1 cellular context compared by ENCODE assay signal in genomic region chr9:6788175-6789016, GRCh38.
TF ChIP-seq lines count a peak whose summit lies in the region.

No MANE protein-coding gene starts in this region.

TF ChIP-seq in HepG2, 621 proteins besides CTCF, POLR2A, EP300 and RAD21 (continued from another document and continues in another):
- no peak for TF ChIP-seq ZNF44 (CRISPR knock-in tag; IDR thresholded peaks at IDR 0.05)
- TF ChIP-seq ZNF563 (CRISPR knock-in tag; IDR thresholded peaks at IDR 0.05) = no peak
- no peak for TF ChIP-seq RFXAP (CRISPR knock-in tag; IDR thresholded peaks at IDR 0.05; ENCODE audit: borderline replicate concordance)
- no peak for TF ChIP-seq SP1 (IDR thresholded peaks at IDR 0.05)
- no peak for TF ChIP-seq SP1 (CRISPR knock-in tag; IDR thresholded peaks at IDR 0.05)
- TF ChIP-seq RFX1 (IDR thresholded peaks at IDR 0.05) = no peak
- TF ChIP-seq, protein P1, sequence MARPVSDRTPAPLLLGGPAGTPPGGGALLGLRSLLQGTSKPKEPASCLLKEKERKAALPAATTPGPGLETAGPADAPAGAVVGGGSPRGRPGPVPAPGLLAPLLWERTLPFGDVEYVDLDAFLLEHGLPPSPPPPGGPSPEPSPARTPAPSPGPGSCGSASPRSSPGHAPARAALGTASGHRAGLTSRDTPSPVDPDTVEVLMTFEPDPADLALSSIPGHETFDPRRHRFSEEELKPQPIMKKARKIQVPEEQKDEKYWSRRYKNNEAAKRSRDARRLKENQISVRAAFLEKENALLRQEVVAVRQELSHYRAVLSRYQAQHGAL (CRISPR knock-in tag; IDR thresholded peaks at IDR 0.05; ENCODE audit: not compliant biosample characterization) = no peak
- TF ChIP-seq U2AF2 (IDR thresholded peaks at IDR 0.05; ENCODE audit: low read depth, low read length) = no peak
- TF ChIP-seq ZNF256 (CRISPR knock-in tag; conservative IDR thresholded peaks at IDR 0.05) = no peak
- no peak for TF ChIP-seq ZFP36L2 (CRISPR knock-in tag; IDR thresholded peaks at IDR 0.05)
- no peak for TF ChIP-seq ZBTB21 (CRISPR knock-in tag; IDR thresholded peaks at IDR 0.05)
- TF ChIP-seq ZNF670 (CRISPR knock-in tag; IDR thresholded peaks at IDR 0.05; ENCODE audit: borderline replicate concordance) = no peak; the same call in 1 of the 2 replicates
- no peak for TF ChIP-seq KLF11 (CRISPR knock-in tag; IDR thresholded peaks at IDR 0.05)
- TF ChIP-seq EHMT2 (IDR thresholded peaks at IDR 0.05; ENCODE audit: borderline replicate concordance, low read depth, low read length) = no peak; the same call in 1 of the 2 replicates
- no peak for TF ChIP-seq SUZ12 (IDR thresholded peaks at IDR 0.05; ENCODE audit: low read depth, low read length)
- TF ChIP-seq ZNF430 (CRISPR knock-in tag; IDR thresholded peaks at IDR 0.05) = no peak
- no peak for TF ChIP-seq ZBTB42 (CRISPR knock-in tag; IDR thresholded peaks at IDR 0.05)
- TF ChIP-seq ZBTB26 (CRISPR knock-in tag; IDR thresholded peaks at IDR 0.05; ENCODE audit: borderline replicate concordance) = no peak
- TF ChIP-seq ZNF652 (CRISPR knock-in tag; IDR thresholded peaks at IDR 0.05; ENCODE audit: borderline replicate concordance, low read depth) = 0 out of 2 replicates have a peak, but pooled peaks have one; percentile 8
- TF ChIP-seq HES4 (CRISPR knock-in tag; IDR thresholded peaks at IDR 0.05; ENCODE audit: borderline replicate concordance) = no peak
- TF ChIP-seq ZSCAN30 (CRISPR knock-in tag; IDR thresholded peaks at IDR 0.05) = no peak
- no peak for TF ChIP-seq ZNF564 (CRISPR knock-in tag; IDR thresholded peaks at IDR 0.05)
- no peak for TF ChIP-seq ZNF460 (CRISPR knock-in tag; IDR thresholded peaks at IDR 0.05; ENCODE audit: borderline replicate concordance)
- no peak for TF ChIP-seq RFX3 (CRISPR knock-in tag; IDR thresholded peaks at IDR 0.05)
- peak; percentile 41; the same call in 1 of the 2 replicates for TF ChIP-seq TFE3 (CRISPR knock-in tag; IDR thresholded peaks at IDR 0.05)
- TF ChIP-seq, protein P2, sequence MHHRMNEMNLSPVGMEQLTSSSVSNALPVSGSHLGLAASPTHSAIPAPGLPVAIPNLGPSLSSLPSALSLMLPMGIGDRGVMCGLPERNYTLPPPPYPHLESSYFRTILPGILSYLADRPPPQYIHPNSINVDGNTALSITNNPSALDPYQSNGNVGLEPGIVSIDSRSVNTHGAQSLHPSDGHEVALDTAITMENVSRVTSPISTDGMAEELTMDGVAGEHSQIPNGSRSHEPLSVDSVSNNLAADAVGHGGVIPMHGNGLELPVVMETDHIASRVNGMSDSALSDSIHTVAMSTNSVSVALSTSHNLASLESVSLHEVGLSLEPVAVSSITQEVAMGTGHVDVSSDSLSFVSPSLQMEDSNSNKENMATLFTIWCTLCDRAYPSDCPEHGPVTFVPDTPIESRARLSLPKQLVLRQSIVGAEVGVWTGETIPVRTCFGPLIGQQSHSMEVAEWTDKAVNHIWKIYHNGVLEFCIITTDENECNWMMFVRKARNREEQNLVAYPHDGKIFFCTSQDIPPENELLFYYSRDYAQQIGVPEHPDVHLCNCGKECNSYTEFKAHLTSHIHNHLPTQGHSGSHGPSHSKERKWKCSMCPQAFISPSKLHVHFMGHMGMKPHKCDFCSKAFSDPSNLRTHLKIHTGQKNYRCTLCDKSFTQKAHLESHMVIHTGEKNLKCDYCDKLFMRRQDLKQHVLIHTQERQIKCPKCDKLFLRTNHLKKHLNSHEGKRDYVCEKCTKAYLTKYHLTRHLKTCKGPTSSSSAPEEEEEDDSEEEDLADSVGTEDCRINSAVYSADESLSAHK (CRISPR knock-in tag; IDR thresholded peaks at IDR 0.05; ENCODE audit: borderline replicate concordance) = no peak
- TF ChIP-seq SKI (IDR thresholded peaks at IDR 0.05; ENCODE audit: partially characterized antibody) = no peak
- TF ChIP-seq, protein P3, sequence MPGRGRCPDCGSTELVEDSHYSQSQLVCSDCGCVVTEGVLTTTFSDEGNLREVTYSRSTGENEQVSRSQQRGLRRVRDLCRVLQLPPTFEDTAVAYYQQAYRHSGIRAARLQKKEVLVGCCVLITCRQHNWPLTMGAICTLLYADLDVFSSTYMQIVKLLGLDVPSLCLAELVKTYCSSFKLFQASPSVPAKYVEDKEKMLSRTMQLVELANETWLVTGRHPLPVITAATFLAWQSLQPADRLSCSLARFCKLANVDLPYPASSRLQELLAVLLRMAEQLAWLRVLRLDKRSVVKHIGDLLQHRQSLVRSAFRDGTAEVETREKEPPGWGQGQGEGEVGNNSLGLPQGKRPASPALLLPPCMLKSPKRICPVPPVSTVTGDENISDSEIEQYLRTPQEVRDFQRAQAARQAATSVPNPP (CRISPR knock-in tag; IDR thresholded peaks at IDR 0.05) = no peak
- TF ChIP-seq ZNF556 (CRISPR knock-in tag; IDR thresholded peaks at IDR 0.05; ENCODE audit: borderline replicate concordance) = peak; percentile 73; the same call in 1 of the 2 replicates
- no peak for TF ChIP-seq ZNF235 (CRISPR knock-in tag; IDR thresholded peaks at IDR 0.05; ENCODE audit: borderline replicate concordance)
- TF ChIP-seq SALL1 (CRISPR knock-in tag; IDR thresholded peaks at IDR 0.05) = no peak; the same call in none of the 2 replicates
- TF ChIP-seq ZNF296 (CRISPR knock-in tag; conservative IDR thresholded peaks at IDR 0.05) = no peak
- TF ChIP-seq ZNF883 (CRISPR knock-in tag; IDR thresholded peaks at IDR 0.05; ENCODE audit: not compliant biosample characterization) = no peak
- TF ChIP-seq SOX6 (IDR thresholded peaks at IDR 0.05) = no peak
- peak; percentile 81 for TF ChIP-seq SOX6 (CRISPR knock-in tag; IDR thresholded peaks at IDR 0.05)
- TF ChIP-seq HNRNPLL (IDR thresholded peaks at IDR 0.05; ENCODE audit: low read depth, low read length, poor library complexity, severe bottlenecking) = no peak
- TF ChIP-seq STAT5B (CRISPR knock-in tag; IDR thresholded peaks at IDR 0.05) = no peak
- TF ChIP-seq ATAD3A (CRISPR knock-in tag; IDR thresholded peaks at IDR 0.05) = no peak
- TF ChIP-seq ZNF7 (CRISPR knock-in tag; IDR thresholded peaks at IDR 0.05) = no peak
- TF ChIP-seq, protein P4, sequence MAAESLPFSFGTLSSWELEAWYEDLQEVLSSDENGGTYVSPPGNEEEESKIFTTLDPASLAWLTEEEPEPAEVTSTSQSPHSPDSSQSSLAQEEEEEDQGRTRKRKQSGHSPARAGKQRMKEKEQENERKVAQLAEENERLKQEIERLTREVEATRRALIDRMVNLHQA (CRISPR knock-in tag; IDR thresholded peaks at IDR 0.05) = no peak
- TF ChIP-seq, protein P5, sequence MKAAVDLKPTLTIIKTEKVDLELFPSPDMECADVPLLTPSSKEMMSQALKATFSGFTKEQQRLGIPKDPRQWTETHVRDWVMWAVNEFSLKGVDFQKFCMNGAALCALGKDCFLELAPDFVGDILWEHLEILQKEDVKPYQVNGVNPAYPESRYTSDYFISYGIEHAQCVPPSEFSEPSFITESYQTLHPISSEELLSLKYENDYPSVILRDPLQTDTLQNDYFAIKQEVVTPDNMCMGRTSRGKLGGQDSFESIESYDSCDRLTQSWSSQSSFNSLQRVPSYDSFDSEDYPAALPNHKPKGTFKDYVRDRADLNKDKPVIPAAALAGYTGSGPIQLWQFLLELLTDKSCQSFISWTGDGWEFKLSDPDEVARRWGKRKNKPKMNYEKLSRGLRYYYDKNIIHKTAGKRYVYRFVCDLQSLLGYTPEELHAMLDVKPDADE (CRISPR knock-in tag; IDR thresholded peaks at IDR 0.05) = no peak
- 0 out of 2 replicates have a peak, but pooled peaks have one; percentile 12 for TF ChIP-seq MTA1 (CRISPR knock-in tag; IDR thresholded peaks at IDR 0.05; ENCODE audit: borderline replicate concordance)
- TF ChIP-seq BRCA1 (CRISPR knock-in tag; IDR thresholded peaks at IDR 0.05) = no peak
- TF ChIP-seq ZNF558 (CRISPR knock-in tag; IDR thresholded peaks at IDR 0.05; ENCODE audit: borderline replicate concordance) = no peak
- TF ChIP-seq, protein P6, sequence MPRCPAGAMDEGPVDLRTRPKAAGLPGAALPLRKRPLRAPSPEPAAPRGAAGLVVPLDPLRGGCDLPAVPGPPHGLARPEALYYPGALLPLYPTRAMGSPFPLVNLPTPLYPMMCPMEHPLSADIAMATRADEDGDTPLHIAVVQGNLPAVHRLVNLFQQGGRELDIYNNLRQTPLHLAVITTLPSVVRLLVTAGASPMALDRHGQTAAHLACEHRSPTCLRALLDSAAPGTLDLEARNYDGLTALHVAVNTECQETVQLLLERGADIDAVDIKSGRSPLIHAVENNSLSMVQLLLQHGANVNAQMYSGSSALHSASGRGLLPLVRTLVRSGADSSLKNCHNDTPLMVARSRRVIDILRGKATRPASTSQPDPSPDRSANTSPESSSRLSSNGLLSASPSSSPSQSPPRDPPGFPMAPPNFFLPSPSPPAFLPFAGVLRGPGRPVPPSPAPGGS (CRISPR knock-in tag; IDR thresholded peaks at IDR 0.05) = no peak
- TF ChIP-seq PCBP2 (optimal IDR thresholded peaks at IDR 0.05; ENCODE audit: low read depth, low read length, poor library complexity, severe bottlenecking) = no peak
- TF ChIP-seq ZNF124 (CRISPR knock-in tag; IDR thresholded peaks at IDR 0.05) = 0 out of 2 replicates have a peak, but pooled peaks have one; percentile 48
- no peak for TF ChIP-seq HDAC6 (IDR thresholded peaks at IDR 0.05; ENCODE audit: low read depth, low read length)
- TF ChIP-seq PBX3 (CRISPR knock-in tag; IDR thresholded peaks at IDR 0.05; ENCODE audit: borderline replicate concordance) = no peak
- no peak for TF ChIP-seq KLF12 (CRISPR knock-in tag; IDR thresholded peaks at IDR 0.05; ENCODE audit: borderline replicate concordance)
- TF ChIP-seq, protein P7, sequence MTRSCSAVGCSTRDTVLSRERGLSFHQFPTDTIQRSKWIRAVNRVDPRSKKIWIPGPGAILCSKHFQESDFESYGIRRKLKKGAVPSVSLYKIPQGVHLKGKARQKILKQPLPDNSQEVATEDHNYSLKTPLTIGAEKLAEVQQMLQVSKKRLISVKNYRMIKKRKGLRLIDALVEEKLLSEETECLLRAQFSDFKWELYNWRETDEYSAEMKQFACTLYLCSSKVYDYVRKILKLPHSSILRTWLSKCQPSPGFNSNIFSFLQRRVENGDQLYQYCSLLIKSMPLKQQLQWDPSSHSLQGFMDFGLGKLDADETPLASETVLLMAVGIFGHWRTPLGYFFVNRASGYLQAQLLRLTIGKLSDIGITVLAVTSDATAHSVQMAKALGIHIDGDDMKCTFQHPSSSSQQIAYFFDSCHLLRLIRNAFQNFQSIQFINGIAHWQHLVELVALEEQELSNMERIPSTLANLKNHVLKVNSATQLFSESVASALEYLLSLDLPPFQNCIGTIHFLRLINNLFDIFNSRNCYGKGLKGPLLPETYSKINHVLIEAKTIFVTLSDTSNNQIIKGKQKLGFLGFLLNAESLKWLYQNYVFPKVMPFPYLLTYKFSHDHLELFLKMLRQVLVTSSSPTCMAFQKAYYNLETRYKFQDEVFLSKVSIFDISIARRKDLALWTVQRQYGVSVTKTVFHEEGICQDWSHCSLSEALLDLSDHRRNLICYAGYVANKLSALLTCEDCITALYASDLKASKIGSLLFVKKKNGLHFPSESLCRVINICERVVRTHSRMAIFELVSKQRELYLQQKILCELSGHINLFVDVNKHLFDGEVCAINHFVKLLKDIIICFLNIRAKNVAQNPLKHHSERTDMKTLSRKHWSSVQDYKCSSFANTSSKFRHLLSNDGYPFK (CRISPR knock-in tag; IDR thresholded peaks at IDR 0.05; ENCODE audit: borderline replicate concordance) = peak; percentile 29; the same call in 1 of the 2 replicates
- no peak for TF ChIP-seq BRD4 (CRISPR knock-in tag; IDR thresholded peaks at IDR 0.05)
- no peak for TF ChIP-seq PCBP1 (IDR thresholded peaks at IDR 0.05; ENCODE audit: borderline replicate concordance, low read depth, low read length)
